Comparison of ENCODE assay signal across 19 cellular contexts in the genomic region with DNA sequence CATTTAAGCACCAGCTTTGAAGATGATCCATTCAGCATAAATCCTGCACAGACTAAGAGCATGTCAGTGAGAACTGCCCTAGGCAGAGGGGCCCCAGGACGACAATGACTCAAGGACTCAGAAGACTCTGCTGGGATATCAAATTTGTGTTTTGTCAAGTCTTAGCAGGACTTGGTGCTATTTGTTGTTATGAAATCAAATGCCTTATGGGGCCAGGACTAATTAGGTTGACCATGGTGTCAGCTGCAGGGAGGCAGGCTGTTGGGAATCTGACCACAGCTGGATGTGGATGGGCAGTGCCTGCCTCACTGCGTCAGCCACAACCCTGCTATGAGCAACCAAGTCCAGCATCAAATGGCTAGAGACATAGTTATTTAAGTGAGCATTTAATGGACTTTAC.
DNase-seq lines count a peak whose midpoint lies in the region; TF ChIP-seq lines count a peak whose summit lies in the region.
"Had no signal": no experiment of that assay in that cellular context is flagged by ENCODE, and none has a peak within 500 bp of the region (broad histone marks: within the 10 kb centered on the region; RNA-seq: fewer than 3 reads in every experiment).

No MANE protein-coding gene starts in this region.

- no peaks in the 10 kb centered on the region for H4K20me1 ChIP-seq in smooth muscle cell (ENCODE audit: low read depth)
- H4K20me1 ChIP-seq: BLaER1 had no signal

- no peak for TF ChIP-seq EP300 in tibial nerve (IDR thresholded peaks at IDR 0.05)

- H3K4me1 Mint-ChIP-seq in activated T-helper 2 cell treated with anti-CD3 and anti-CD28 coated beads, Interferon-gamma antibody, Interleukin-2, Interleukin-4, amounts not matched to agents 10 μg/mL and 5 μg/mL and 100 μg/mL, durations not matched to agents 14 hours and 24 hours and 36 hours (ENCODE audit: low read depth): no peaks in the 10 kb centered on the region
- H3K4me1 Mint-ChIP-seq: CD4-positive, CD25-positive, alpha-beta regulatory T cell had no signal

- H3K79me2 ChIP-seq in smooth muscle cell (ENCODE audit: low read depth): no peaks in the 10 kb centered on the region

- H4K91ac ChIP-seq in neuronal stem cell (ENCODE audit: low read depth, low read length, poor library complexity): no peak overlapping the region

- H3K4me2 ChIP-seq in neuronal stem cell (ENCODE audit: insufficient read depth, low read length, poor library complexity, severe bottlenecking): no peak overlapping the region
- peak overlapping the region; percentile 31 for H3K4me2 ChIP-seq in smooth muscle cell
- H3K4me2 ChIP-seq: BLaER1 had no signal

- H3K27ac ChIP-seq in SJCRH30 (peak overlapping the region; percentile 94), neuronal stem cell (replicated peaks; ENCODE audit: low read length) (no peak overlapping the region), smooth muscle cell (ENCODE audit: low read depth) (no peak overlapping the region), tibial nerve (no peak overlapping the region)
- H3K27ac ChIP-seq: BLaER1 had no signal

- no peak overlapping the region for H2AK5ac ChIP-seq in neuronal stem cell (ENCODE audit: low read depth, low read length)

- H2BK120ac ChIP-seq in neuronal stem cell (ENCODE audit: low read depth, low read length): no peak overlapping the region

- peak; percentile 90 to 97 for DNase-seq in SJCRH30
- peak; percentile 8 for DNase-seq in foreskin melanocyte
- DNase-seq in neuronal stem cell (ENCODE audit: low spot score): no peak
- DNase-seq in smooth muscle cell (lab: John Stamatoyannopoulos, UW; ENCODE audit: unreplicated experiment): no peak
- no peak for DNase-seq in activated T-helper 2 cell treated with anti-CD3 and anti-CD28 coated beads, Interferon-gamma antibody, Interleukin-2, Interleukin-4, amounts not matched to agents 10 μg/mL and 5 μg/mL and 100 μg/mL, durations not matched to agents 14 hours and 24 hours and 36 hours (ENCODE audit: low spot score)
- no peak for DNase-seq in tibial nerve (ENCODE audit: low spot score in 2 of 2)
- DNase-seq in AG08396 (ENCODE audit: low spot score): no peak
- DNase-seq: CD4-positive, CD25-positive, alpha-beta regulatory T cell; DMS153; DND-41; KBM-7; MG63; NCI-H1105 treated with DMSO at 0.1 percent for 48 hours; NCI-H2029; NCI-H446; NCI-H524 treated with DMSO at 0.1 percent for 48 hours; NCI-H774; SIG-M5 had no signal

- TF ChIP-seq POLR2A in tibial nerve (IDR thresholded peaks at IDR 0.05): no peak

- no peak overlapping the region for H2BK12ac ChIP-seq in neuronal stem cell (ENCODE audit: low read length)

- no peak overlapping the region for H3K27ac Mint-ChIP-seq in activated T-helper 2 cell treated with anti-CD3 and anti-CD28 coated beads, Interferon-gamma antibody, Interleukin-2, Interleukin-4, amounts not matched to agents 10 μg/mL and 5 μg/mL and 100 μg/mL, durations not matched to agents 14 hours and 24 hours and 36 hours
- H3K27ac Mint-ChIP-seq: CD4-positive, CD25-positive, alpha-beta regulatory T cell had no signal

- H3F3A ChIP-seq in smooth muscle cell (ENCODE audit: low read depth): no peaks in the 10 kb centered on the region

- H3K4me3 ChIP-seq in SJCRH30 (peak overlapping the region; percentile 64), neuronal stem cell (ENCODE audit: low read length in 2 of 2) (no peak overlapping the region), smooth muscle cell (no peak overlapping the region), tibial nerve (no peak overlapping the region)
- H3K4me3 ChIP-seq: BLaER1, MG63 had no signal

- H3K18ac ChIP-seq in neuronal stem cell (ENCODE audit: low read length): no peak overlapping the region

- no peak overlapping the region for H3K4me3 Mint-ChIP-seq in activated T-helper 2 cell treated with anti-CD3 and anti-CD28 coated beads, Interferon-gamma antibody, Interleukin-2, Interleukin-4, amounts not matched to agents 10 μg/mL and 5 μg/mL and 100 μg/mL, durations not matched to agents 14 hours and 24 hours and 36 hours (ENCODE audit: low read depth)
- H3K4me3 Mint-ChIP-seq: CD4-positive, CD25-positive, alpha-beta regulatory T cell had no signal

- H3K9ac ChIP-seq in neuronal stem cell (ENCODE audit: low read depth, low read length, poor library complexity): no peak overlapping the region
- no peak overlapping the region for H3K9ac ChIP-seq in smooth muscle cell (ENCODE audit: low read depth)
- H3K9ac ChIP-seq: BLaER1 had no signal

- no peak overlapping the region for H3K14ac ChIP-seq in neuronal stem cell (ENCODE audit: low read length)

- H3K4ac ChIP-seq in neuronal stem cell (ENCODE audit: low read length): no peak overlapping the region

- no peak overlapping the region for H2AFZ ChIP-seq in neuronal stem cell (ENCODE audit: low read length)
- H2AFZ ChIP-seq in smooth muscle cell (ENCODE audit: low read depth): no peak overlapping the region

- 0 out of 2 replicates have a peak, but pooled peaks cover 5% of the 10 kb centered on the region for H3K36me3 ChIP-seq in SJCRH30
- H3K36me3 ChIP-seq in neuronal stem cell (replicated peaks in 1 of 2; ENCODE audit: control insufficient read depth in 2 of 2, insufficient read depth in 2 of 2, low read length in 2 of 2): no peaks in the 10 kb centered on the region
- no peaks in the 10 kb centered on the region for H3K36me3 ChIP-seq in smooth muscle cell (ENCODE audit: low read depth)
- H3K36me3 ChIP-seq in tibial nerve: no peaks in the 10 kb centered on the region
- H3K36me3 ChIP-seq: BLaER1, MG63 had no signal

- no peak overlapping the region for H2BK5ac ChIP-seq in neuronal stem cell (ENCODE audit: low read length)

- no peaks in the 10 kb centered on the region for H3K36me3 Mint-ChIP-seq in activated T-helper 2 cell treated with anti-CD3 and anti-CD28 coated beads, Interferon-gamma antibody, Interleukin-2, Interleukin-4, amounts not matched to agents 10 μg/mL and 5 μg/mL and 100 μg/mL, durations not matched to agents 14 hours and 24 hours and 36 hours (ENCODE audit: low read depth)
- H3K36me3 Mint-ChIP-seq: CD4-positive, CD25-positive, alpha-beta regulatory T cell had no signal

- H3K27me3 ChIP-seq in SJCRH30: no peaks in the 10 kb centered on the region
- no peaks in the 10 kb centered on the region for H3K27me3 ChIP-seq in neuronal stem cell (ENCODE audit: control insufficient read depth in 3 of 3, insufficient read depth in 3 of 3, low read depth in 1 of 3, low read length in 3 of 3)
- no peaks in the 10 kb centered on the region for H3K27me3 ChIP-seq in smooth muscle cell (ENCODE audit: low read depth)
- H3K27me3 ChIP-seq in tibial nerve: no peaks in the 10 kb centered on the region
- H3K27me3 ChIP-seq: BLaER1, MG63 had no signal

- peak overlapping the region; percentile 29 for H3K23ac ChIP-seq in neuronal stem cell (ENCODE audit: low read depth, low read length, poor library complexity)

- no peaks in the 10 kb centered on the region for H3K27me3 Mint-ChIP-seq in activated T-helper 2 cell treated with anti-CD3 and anti-CD28 coated beads, Interferon-gamma antibody, Interleukin-2, Interleukin-4, amounts not matched to agents 10 μg/mL and 5 μg/mL and 100 μg/mL, durations not matched to agents 14 hours and 24 hours and 36 hours (ENCODE audit: low read depth)

- TF ChIP-seq CTCF in smooth muscle cell (IDR thresholded peaks at IDR 0.05; ENCODE audit: borderline replicate concordance, insufficient read depth, poor library complexity, severe bottlenecking): no peak
- TF ChIP-seq CTCF in tibial nerve (IDR thresholded peaks at IDR 0.05): no peak

- H3K79me1 ChIP-seq in neuronal stem cell (ENCODE audit: low read depth, low read length): no peaks in the 10 kb centered on the region

- H3K4me1 ChIP-seq in SJCRH30 (peaks cover 20% of the 10 kb centered on the region), neuronal stem cell (ENCODE audit: control insufficient read depth in 2 of 2, insufficient read depth in 1 of 2, low read depth in 1 of 2, low read length in 2 of 2) (peaks cover 0 to 5% of the 10 kb centered on the region in 2 donors), smooth muscle cell (ENCODE audit: low read depth) (no peaks in the 10 kb centered on the region), tibial nerve (no peaks in the 10 kb centered on the region)

- WGBS in neuronal stem cell (ENCODE audit: extremely low coverage in 2 of 2, insufficient read length in 2 of 2, insufficient replicate concordance in 1 of 2), 2 donors: no CpG with 5 or more reads among the region's 2 CpGs
- 47% methylated on average over 2 of the region's 2 CpGs for WGBS in smooth muscle cell (ENCODE audit: low lambda C conversion rate)
- WGBS in tibial nerve, 2 donors: 62 to 65% methylated on average over 2 of the region's 2 CpGs

- H4K8ac ChIP-seq in neuronal stem cell (ENCODE audit: low read depth, low read length): no peak overlapping the region

- H3K9me3 ChIP-seq in SJCRH30 (replicated peaks) (no peaks in the 10 kb centered on the region), neuronal stem cell (replicated peaks in 1 of 2; ENCODE audit: control insufficient read depth in 2 of 2, insufficient read depth in 1 of 2, low read depth in 1 of 2, low read length in 2 of 2) (no peaks in the 10 kb centered on the region), smooth muscle cell (replicated peaks; ENCODE audit: low read depth) (no peaks in the 10 kb centered on the region), tibial nerve (no peaks in the 10 kb centered on the region)
- H3K9me3 ChIP-seq: BLaER1, MG63 had no signal

- H3K9me3 Mint-ChIP-seq in activated T-helper 2 cell treated with anti-CD3 and anti-CD28 coated beads, Interferon-gamma antibody, Interleukin-2, Interleukin-4, amounts not matched to agents 10 μg/mL and 5 μg/mL and 100 μg/mL, durations not matched to agents 14 hours and 24 hours and 36 hours: no peaks in the 10 kb centered on the region

- intact Hi-C loops in activated T-helper 2 cell treated with anti-CD3 and anti-CD28 coated beads, Interferon-gamma antibody, Interleukin-2, Interleukin-4, amounts not matched to agents 10 μg/mL and 5 μg/mL and 100 μg/mL, durations not matched to agents 14 hours and 24 hours and 36 hours (cut with micrococcal nuclease): no loop called here

- no peak overlapping the region for H2BK15ac ChIP-seq in neuronal stem cell (ENCODE audit: low read length)

Comparison
In these comparisons a context has a peak if more than half of its experiments do, and no peak if none do; other contexts are left out.
1. DNase-seq: peak in SJCRH30 (2 of 2) and foreskin melanocyte (single experiment); none in neuronal stem cell (single experiment), smooth muscle cell (single experiment), activated T-helper 2 cell treated with anti-CD3 and anti-CD28 coated beads, Interferon-gamma antibody, Interleukin-2, Interleukin-4, amounts not matched to agents 10 μg/mL and 5 μg/mL and 100 μg/mL, durations not matched to agents 14 hours and 24 hours and 36 hours (single experiment), tibial nerve (0 of 2) and AG08396 (single experiment).